Comparison of ENCODE assay signal across 1 cellular context in genomic region chr19:12555456-12555930, GRCh38.
TF ChIP-seq lines count a peak whose summit lies in the region.

No MANE protein-coding gene starts in this region.

TF ChIP-seq in H1, 55 proteins besides CTCF, POLR2A, EP300 and RAD21:
- TF ChIP-seq MAX (IDR thresholded peaks at IDR 0.05) = peak; percentile 55
- TF ChIP-seq YY1 (IDR thresholded peaks at IDR 0.05; ENCODE audit: low read depth, low read length) = no peak
- no peak for TF ChIP-seq SP4 (IDR thresholded peaks at IDR 0.05; ENCODE audit: low read length)
- no peak for TF ChIP-seq POU5F1 (IDR thresholded peaks at IDR 0.05; ENCODE audit: low read depth, low read length)
- no peak for TF ChIP-seq GTF2F1 (IDR thresholded peaks at IDR 0.05; ENCODE audit: borderline replicate concordance, low read depth, low read length)
- no peak for TF ChIP-seq JUN (IDR thresholded peaks at IDR 0.05; ENCODE audit: low read depth, low read length)
- TF ChIP-seq HDAC2 (IDR thresholded peaks at IDR 0.05; ENCODE audit: borderline replicate concordance in 1 of 2, low read depth in 2 of 2, low read length in 2 of 2) = no peak
- TF ChIP-seq CBX5 (IDR thresholded peaks at IDR 0.05; ENCODE audit: low read depth, low read length) = no peak
- TF ChIP-seq EGR1 (IDR thresholded peaks at IDR 0.05; ENCODE audit: borderline replicate concordance, low read depth, low read length) = no peak
- TF ChIP-seq BRCA1 (IDR thresholded peaks at IDR 0.05; ENCODE audit: low read depth, low read length) = no peak
- TF ChIP-seq TCF12 (IDR thresholded peaks at IDR 0.05; ENCODE audit: low read depth, low read length) = no peak
- TF ChIP-seq SAP30 (IDR thresholded peaks at IDR 0.05; ENCODE audit: insufficient read depth, insufficient replicate concordance, low read length) = no peak
- no peak for TF ChIP-seq SIRT6 (IDR thresholded peaks at IDR 0.05; ENCODE audit: low read length)
- no peak for TF ChIP-seq RNF2 (IDR thresholded peaks at IDR 0.05; ENCODE audit: borderline replicate concordance, low read depth, low read length, missing control alignments, poor library complexity, severe bottlenecking)
- TF ChIP-seq SP2 (IDR thresholded peaks at IDR 0.05; ENCODE audit: low read length) = no peak
- TF ChIP-seq BCL11A (IDR thresholded peaks at IDR 0.05; ENCODE audit: low read depth in 2 of 2, low read length in 2 of 2) = no peak
- no peak for TF ChIP-seq JUND (IDR thresholded peaks at IDR 0.05; ENCODE audit: low read length)
- TF ChIP-seq CHD1 (IDR thresholded peaks at IDR 0.05; ENCODE audit: low read depth, low read length) = no peak
- peak; percentile 52 for TF ChIP-seq KDM4A (IDR thresholded peaks at IDR 0.05; ENCODE audit: low read depth, low read length, severe bottlenecking)
- TF ChIP-seq TBP (IDR thresholded peaks at IDR 0.05; ENCODE audit: low read depth, low read length) = peak; percentile 34; the same call in 1 of the 2 replicates
- no peak for TF ChIP-seq HDAC6 (IDR thresholded peaks at IDR 0.05; ENCODE audit: low read depth, low read length)
- TF ChIP-seq TAF1 (IDR thresholded peaks at IDR 0.05; ENCODE audit: low read depth, low read length) = no peak; the same call in 1 of the 2 replicates
- peak; percentile 92 for TF ChIP-seq E2F6 (IDR thresholded peaks at IDR 0.05)
- TF ChIP-seq TAF7 (optimal IDR thresholded peaks at IDR 0.05; ENCODE audit: borderline replicate concordance, low read depth, low read length) = no peak
- 0 out of 2 replicates have a peak, but pooled peaks have one; percentile 60 for TF ChIP-seq RBBP5 (IDR thresholded peaks at IDR 0.05; ENCODE audit: borderline replicate concordance, low read depth, low read length)
- TF ChIP-seq RFX5 (IDR thresholded peaks at IDR 0.05; ENCODE audit: borderline replicate concordance, low read depth, low read length) = no peak
- no peak for TF ChIP-seq FOSL1 (IDR thresholded peaks at IDR 0.05; ENCODE audit: insufficient read depth, low read depth, low read length)
- TF ChIP-seq, protein P1, sequence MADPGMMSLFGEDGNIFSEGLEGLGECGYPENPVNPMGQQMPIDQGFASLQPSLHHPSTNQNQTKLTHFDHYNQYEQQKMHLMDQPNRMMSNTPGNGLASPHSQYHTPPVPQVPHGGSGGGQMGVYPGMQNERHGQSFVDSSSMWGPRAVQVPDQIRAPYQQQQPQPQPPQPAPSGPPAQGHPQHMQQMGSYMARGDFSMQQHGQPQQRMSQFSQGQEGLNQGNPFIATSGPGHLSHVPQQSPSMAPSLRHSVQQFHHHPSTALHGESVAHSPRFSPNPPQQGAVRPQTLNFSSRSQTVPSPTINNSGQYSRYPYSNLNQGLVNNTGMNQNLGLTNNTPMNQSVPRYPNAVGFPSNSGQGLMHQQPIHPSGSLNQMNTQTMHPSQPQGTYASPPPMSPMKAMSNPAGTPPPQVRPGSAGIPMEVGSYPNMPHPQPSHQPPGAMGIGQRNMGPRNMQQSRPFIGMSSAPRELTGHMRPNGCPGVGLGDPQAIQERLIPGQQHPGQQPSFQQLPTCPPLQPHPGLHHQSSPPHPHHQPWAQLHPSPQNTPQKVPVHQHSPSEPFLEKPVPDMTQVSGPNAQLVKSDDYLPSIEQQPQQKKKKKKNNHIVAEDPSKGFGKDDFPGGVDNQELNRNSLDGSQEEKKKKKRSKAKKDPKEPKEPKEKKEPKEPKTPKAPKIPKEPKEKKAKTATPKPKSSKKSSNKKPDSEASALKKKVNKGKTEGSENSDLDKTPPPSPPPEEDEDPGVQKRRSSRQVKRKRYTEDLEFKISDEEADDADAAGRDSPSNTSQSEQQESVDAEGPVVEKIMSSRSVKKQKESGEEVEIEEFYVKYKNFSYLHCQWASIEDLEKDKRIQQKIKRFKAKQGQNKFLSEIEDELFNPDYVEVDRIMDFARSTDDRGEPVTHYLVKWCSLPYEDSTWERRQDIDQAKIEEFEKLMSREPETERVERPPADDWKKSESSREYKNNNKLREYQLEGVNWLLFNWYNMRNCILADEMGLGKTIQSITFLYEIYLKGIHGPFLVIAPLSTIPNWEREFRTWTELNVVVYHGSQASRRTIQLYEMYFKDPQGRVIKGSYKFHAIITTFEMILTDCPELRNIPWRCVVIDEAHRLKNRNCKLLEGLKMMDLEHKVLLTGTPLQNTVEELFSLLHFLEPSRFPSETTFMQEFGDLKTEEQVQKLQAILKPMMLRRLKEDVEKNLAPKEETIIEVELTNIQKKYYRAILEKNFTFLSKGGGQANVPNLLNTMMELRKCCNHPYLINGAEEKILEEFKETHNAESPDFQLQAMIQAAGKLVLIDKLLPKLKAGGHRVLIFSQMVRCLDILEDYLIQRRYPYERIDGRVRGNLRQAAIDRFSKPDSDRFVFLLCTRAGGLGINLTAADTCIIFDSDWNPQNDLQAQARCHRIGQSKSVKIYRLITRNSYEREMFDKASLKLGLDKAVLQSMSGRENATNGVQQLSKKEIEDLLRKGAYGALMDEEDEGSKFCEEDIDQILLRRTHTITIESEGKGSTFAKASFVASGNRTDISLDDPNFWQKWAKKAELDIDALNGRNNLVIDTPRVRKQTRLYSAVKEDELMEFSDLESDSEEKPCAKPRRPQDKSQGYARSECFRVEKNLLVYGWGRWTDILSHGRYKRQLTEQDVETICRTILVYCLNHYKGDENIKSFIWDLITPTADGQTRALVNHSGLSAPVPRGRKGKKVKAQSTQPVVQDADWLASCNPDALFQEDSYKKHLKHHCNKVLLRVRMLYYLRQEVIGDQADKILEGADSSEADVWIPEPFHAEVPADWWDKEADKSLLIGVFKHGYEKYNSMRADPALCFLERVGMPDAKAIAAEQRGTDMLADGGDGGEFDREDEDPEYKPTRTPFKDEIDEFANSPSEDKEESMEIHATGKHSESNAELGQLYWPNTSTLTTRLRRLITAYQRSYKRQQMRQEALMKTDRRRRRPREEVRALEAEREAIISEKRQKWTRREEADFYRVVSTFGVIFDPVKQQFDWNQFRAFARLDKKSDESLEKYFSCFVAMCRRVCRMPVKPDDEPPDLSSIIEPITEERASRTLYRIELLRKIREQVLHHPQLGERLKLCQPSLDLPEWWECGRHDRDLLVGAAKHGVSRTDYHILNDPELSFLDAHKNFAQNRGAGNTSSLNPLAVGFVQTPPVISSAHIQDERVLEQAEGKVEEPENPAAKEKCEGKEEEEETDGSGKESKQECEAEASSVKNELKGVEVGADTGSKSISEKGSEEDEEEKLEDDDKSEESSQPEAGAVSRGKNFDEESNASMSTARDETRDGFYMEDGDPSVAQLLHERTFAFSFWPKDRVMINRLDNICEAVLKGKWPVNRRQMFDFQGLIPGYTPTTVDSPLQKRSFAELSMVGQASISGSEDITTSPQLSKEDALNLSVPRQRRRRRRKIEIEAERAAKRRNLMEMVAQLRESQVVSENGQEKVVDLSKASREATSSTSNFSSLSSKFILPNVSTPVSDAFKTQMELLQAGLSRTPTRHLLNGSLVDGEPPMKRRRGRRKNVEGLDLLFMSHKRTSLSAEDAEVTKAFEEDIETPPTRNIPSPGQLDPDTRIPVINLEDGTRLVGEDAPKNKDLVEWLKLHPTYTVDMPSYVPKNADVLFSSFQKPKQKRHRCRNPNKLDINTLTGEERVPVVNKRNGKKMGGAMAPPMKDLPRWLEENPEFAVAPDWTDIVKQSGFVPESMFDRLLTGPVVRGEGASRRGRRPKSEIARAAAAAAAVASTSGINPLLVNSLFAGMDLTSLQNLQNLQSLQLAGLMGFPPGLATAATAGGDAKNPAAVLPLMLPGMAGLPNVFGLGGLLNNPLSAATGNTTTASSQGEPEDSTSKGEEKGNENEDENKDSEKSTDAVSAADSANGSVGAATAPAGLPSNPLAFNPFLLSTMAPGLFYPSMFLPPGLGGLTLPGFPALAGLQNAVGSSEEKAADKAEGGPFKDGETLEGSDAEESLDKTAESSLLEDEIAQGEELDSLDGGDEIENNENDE (IDR thresholded peaks at IDR 0.05; ENCODE audit: insufficient replicate concordance, low read length) = no peak
- TF ChIP-seq KDM1A (IDR thresholded peaks at IDR 0.05; ENCODE audit: borderline replicate concordance, low read length) = no peak
- TF ChIP-seq TEAD4 (IDR thresholded peaks at IDR 0.05; ENCODE audit: low read depth, low read length) = no peak
